Comparison of ENCODE assay signal across 9 cellular contexts in genomic region chr14:68952544-68953535, GRCh38. TPM values are rescaled to one million over a fixed set of nuclear protein-coding genes. Genes with fewer than 3 reads are reported as not detected.
A peak's percentile ranks its signal among the peaks of the same experiment; 100 is the strongest.
DNase-seq lines count a peak whose midpoint lies in the region; ATAC-seq and TF ChIP-seq lines count a peak whose summit lies in the region.
"Had no signal": no experiment of that assay in that cellular context is flagged by ENCODE, and none has a peak within 500 bp of the region (broad histone marks: within the 10 kb centered on the region; RNA-seq: fewer than 3 reads in every experiment).

No MANE protein-coding gene starts in this region.

- no peaks in the 10 kb centered on the region for H3K9me3 ChIP-seq in Peyer's patch
- no peaks in the 10 kb centered on the region for H3K9me3 ChIP-seq in esophagus (ENCODE audit: control insufficient read depth in 2 of 2, insufficient read depth in 1 of 2, low read depth in 1 of 2, low read length in 1 of 2)
- H3K9me3 ChIP-seq in osteoblast (ENCODE audit: low read depth, low read length): no peaks in the 10 kb centered on the region
- no peaks in the 10 kb centered on the region for H3K9me3 ChIP-seq in Karpas-422 (ENCODE audit: low read length)
- no peaks in the 10 kb centered on the region for H3K9me3 ChIP-seq in OCI-LY7 (ENCODE audit: low read length)

- CTCF ChIA-PET in BJ (lab: Yijun Ruan, JAX) (interaction anchor here (0.9 to 1.4 kb wide), 5 partner anchors 11 to 138 kb away, joined by 3 to 9 read pairs (median 4); no protein-coding TSS in a partner anchor), OCI-LY7 (lab: Charles Lee; ENCODE audit: unreplicated experiment) (no interaction called here)

- 43 to 48% methylated on average over 16 of the region's 16 CpGs for WGBS in esophagus, 2 donors

- H3K36me3 ChIP-seq in BJ (ENCODE audit: control insufficient read depth, insufficient read depth, low read length): peaks cover 5% of the 10 kb centered on the region
- no peaks in the 10 kb centered on the region for H3K36me3 ChIP-seq in Peyer's patch
- no peaks in the 10 kb centered on the region for H3K36me3 ChIP-seq in esophagus (ENCODE audit: control insufficient read depth in 2 of 2, insufficient read depth in 2 of 2, low read length in 1 of 2)
- H3K36me3 ChIP-seq in osteoblast (ENCODE audit: insufficient read depth, low read length): peaks cover 29% of the 10 kb centered on the region
- no peaks in the 10 kb centered on the region for H3K36me3 ChIP-seq in Karpas-422 (ENCODE audit: insufficient read depth, low read length)
- no peaks in the 10 kb centered on the region for H3K36me3 ChIP-seq in OCI-LY7 (ENCODE audit: insufficient read depth, low read length)

- TF ChIP-seq POLR2A in Peyer's patch (IDR thresholded peaks at IDR 0.05): no peak

- TF ChIP-seq CTCF in BJ (IDR thresholded peaks at IDR 0.05; ENCODE audit: insufficient read depth, low read depth, low read length) (no peak), Peyer's patch (IDR thresholded peaks at IDR 0.05) (no peak), osteoblast (IDR thresholded peaks at IDR 0.05; ENCODE audit: extremely low read depth, low read depth, low read length) (no peak), OCI-LY7 (conservative IDR thresholded peaks at IDR 0.05; ENCODE audit: low read length) (no peak)

- ATAC-seq in GM21786 (IDR thresholded peaks at IDR 0.05; ENCODE audit: unreplicated experiment): no peak

- H3K9me2 ChIP-seq in Karpas-422 (replicated peaks; ENCODE audit: insufficient read depth, low read length): no peaks in the 10 kb centered on the region
- H3K9me2 ChIP-seq in OCI-LY7 (ENCODE audit: insufficient read depth, low read length): no peaks in the 10 kb centered on the region

- no peak overlapping the region for H3K9ac ChIP-seq in Karpas-422 (ENCODE audit: low read length)

- H4K20me1 ChIP-seq in osteoblast (ENCODE audit: insufficient read depth, low read length) (peaks cover 82% of the 10 kb centered on the region), Karpas-422 (ENCODE audit: insufficient read depth, low read depth, low read length) (no peaks in the 10 kb centered on the region), OCI-LY7 (ENCODE audit: insufficient read depth, low read length) (no peaks in the 10 kb centered on the region)

- peaks cover 98% of the 10 kb centered on the region for H3K79me2 ChIP-seq in osteoblast (ENCODE audit: insufficient read depth, low read length)
- no peaks in the 10 kb centered on the region for H3K79me2 ChIP-seq in Karpas-422 (ENCODE audit: low read length)
- H3K79me2 ChIP-seq in OCI-LY7 (ENCODE audit: insufficient read depth, low read depth, low read length): no peaks in the 10 kb centered on the region

- H3K27ac ChIP-seq in Peyer's patch (peak overlapping the region; percentile 49 to 86 (median 72)), esophagus (ENCODE audit: low read depth in 2 of 2, low read length in 1 of 2) (peak overlapping the region; percentile 76 to 97), osteoblast (ENCODE audit: low read depth, low read length) (peak overlapping the region; percentile 93), Karpas-422 (ENCODE audit: low read length) (no peak overlapping the region), OCI-LY7 (ENCODE audit: low read depth, low read length, poor library complexity, severe bottlenecking) (no peak overlapping the region)

- BruUV-seq in OCI-LY7 (replicated peaks; lab: Mats Ljungman, UMichigan): no TSS peak

- H3K27me3 ChIP-seq in BJ (ENCODE audit: control insufficient read depth, insufficient read depth, low read length): no peaks in the 10 kb centered on the region
- no peaks in the 10 kb centered on the region for H3K27me3 ChIP-seq in Peyer's patch
- no peaks in the 10 kb centered on the region for H3K27me3 ChIP-seq in esophagus (ENCODE audit: control insufficient read depth in 1 of 2, insufficient read depth in 2 of 2, low read length in 2 of 2)
- H3K27me3 ChIP-seq in osteoblast (ENCODE audit: insufficient read depth, low read length): no peaks in the 10 kb centered on the region
- no peaks in the 10 kb centered on the region for H3K27me3 ChIP-seq in Karpas-422 (ENCODE audit: low read length)

- H3K4me1 ChIP-seq in Peyer's patch (peaks cover 0 to 78% (median 8%) of the 10 kb centered on the region in 4 donors), esophagus (ENCODE audit: control insufficient read depth in 2 of 2, insufficient read depth in 2 of 2, low read length in 1 of 2) (peaks cover 7 to 29% of the 10 kb centered on the region in 2 donors), osteoblast (ENCODE audit: insufficient read depth, low read length) (peaks cover 94% of the 10 kb centered on the region), Karpas-422 (ENCODE audit: low read length) (no peaks in the 10 kb centered on the region), OCI-LY7 (ENCODE audit: insufficient read depth, low read length, poor library complexity, severe bottlenecking) (no peaks in the 10 kb centered on the region)

- peak overlapping the region; percentile 23 for H3K4me3 ChIP-seq in BJ (ENCODE audit: low read depth, low read length)
- H3K4me3 ChIP-seq in Peyer's patch: peak overlapping the region in 1 of 4 donors; percentile 12
- no peak overlapping the region for H3K4me3 ChIP-seq in esophagus (ENCODE audit: low read depth in 1 of 2, low read length in 2 of 2)
- H3K4me3 ChIP-seq in osteoblast (ENCODE audit: insufficient read depth, low read length): peak overlapping the region; percentile 48
- no peak overlapping the region for H3K4me3 ChIP-seq in Karpas-422 (ENCODE audit: low read length)
- no peak overlapping the region for H3K4me3 ChIP-seq in OCI-LY7 (ENCODE audit: low read depth, low read length, poor library complexity, severe bottlenecking)

- H3K4me2 ChIP-seq in osteoblast (ENCODE audit: insufficient read depth, low read length) (peak overlapping the region; percentile 76), Karpas-422 (ENCODE audit: low read depth, low read length, poor library complexity, severe bottlenecking) (no peak overlapping the region), OCI-LY7 (ENCODE audit: low read length) (no peak overlapping the region)

- POLR2A ChIA-PET in BJ (lab: Charles Lee): interaction anchor here (0.6 to 0.7 kb wide), 3 partner anchors 22 to 1950 kb away, joined by 3 to 4 read pairs (median 3); no protein-coding TSS in a partner anchor
- POLR2A ChIA-PET in OCI-LY7 (lab: Charles Lee): interaction anchor here (0.7 kb wide), 1 partner anchor 121 kb away, joined by 3 read pairs; no protein-coding TSS in a partner anchor

- peak; percentile 67 for DNase-seq in BJ (ENCODE audit: low read depth)
- no peak for DNase-seq in Peyer's patch
- no peak for DNase-seq in osteoblast (ENCODE audit: insufficient read length, low spot score, missing footprints)
- DNase-seq in Karpas-422: no peak
- DNase-seq in activated CD4-positive, alpha-beta T cell treated with anti-CD3 and anti-CD28 coated beads for 48 hours: no peak
- DNase-seq in OCI-LY7 (ENCODE audit: low spot score): no peak
- DNase-seq: stimulated activated CD4-positive, alpha-beta T cell treated with anti-CD3 and anti-CD28 coated beads, Interleukin-2, amount 100 ng/mL, for 48 hours had no signal

- H2AFZ ChIP-seq in osteoblast (ENCODE audit: low read length): no peak overlapping the region
- H2AFZ ChIP-seq in Karpas-422 (ENCODE audit: low read length): no peak overlapping the region
- H2AFZ ChIP-seq in OCI-LY7 (ENCODE audit: low read length): no peak overlapping the region

- intact Hi-C loops in OCI-LY7 (cut with micrococcal nuclease; ENCODE audit: unreplicated experiment): no loop called here

RNA-seq across cellular contexts. Expression of gene ACTN1, which starts 26.3 kb away (rescaled TPM):
- polyA plus RNA-seq in BJ (2011; rRNA removed) (743 and 1,184 TPM in 2 replicates), esophagus (10 to 100 TPM; 37.4 to 98.2 TPM)
- 1,395 and 1,473 TPM in 2 replicates for polyA minus RNA-seq in BJ (2011; rRNA and poly(A)+ RNA removed)
- total RNA-seq in Peyer's patch (100 to 1,000 TPM in 1 of 4 donors, 10 to 100 TPM in 3; 40.3 to 585 (median 80.1) TPM), osteoblast (444 and 447 TPM in 2 replicates), OCI-LY7 (2022) (0.51 and 1.2 TPM in 2 replicates)
- total RNA-seq in Karpas-422 (2014; rRNA removed; shearing (Covaris generic); ENCODE audit: low replicate concordance): 1.1 TPM in 1 of 2 replicates, not detected in the other
- 0.39 and 1.8 TPM in 2 replicates for total RNA-seq in OCI-LY7 (2014; rRNA removed; shearing (Covaris generic))

Comparison
In these comparisons a context has a peak if more than half of its experiments do, and no peak if none do; other contexts are left out.
1. H3K4me3 ChIP-seq: peak in BJ (single experiment) and osteoblast (single experiment); none in esophagus (0 of 2), Karpas-422 (single experiment) and OCI-LY7 (single experiment).
2. H3K27ac ChIP-seq: peak in Peyer's patch (4 of 4), esophagus (2 of 2) and osteoblast (single experiment); none in Karpas-422 (single experiment) and OCI-LY7 (single experiment).
3. RNA of gene ACTN1, which starts 26.3 kb away (total RNA-seq): 444 to 447 TPM in osteoblast and 40.3 to 585 TPM in Peyer's patch; 0.39 to 1.8 TPM in OCI-LY7 and 1.1 TPM in Karpas-422; every median in the first group is over 10 times any median in the second.